8 cellular contexts compared by ENCODE assay signal in the genomic region with DNA sequence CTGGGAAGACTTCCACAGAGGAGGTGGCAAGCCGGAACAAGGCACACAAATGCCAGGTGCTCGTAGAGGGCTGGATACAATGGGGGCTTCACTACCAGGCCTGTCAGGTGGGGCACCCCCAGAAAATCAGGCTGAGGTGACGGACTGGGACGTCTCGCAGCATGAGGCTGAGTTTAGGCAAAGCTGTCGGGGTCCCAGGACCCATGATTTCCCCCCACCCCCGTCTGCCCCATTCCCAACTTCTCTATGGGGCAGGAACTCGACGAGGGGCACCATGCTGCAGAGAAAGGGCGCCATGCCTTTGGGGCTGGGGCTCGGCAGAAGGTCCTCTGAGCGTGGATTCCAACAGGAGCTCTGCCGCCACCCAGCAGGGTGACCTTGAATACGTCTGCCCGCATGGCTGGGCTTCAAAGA.
DNase-seq lines count a peak whose midpoint lies in the region; ATAC-seq and TF ChIP-seq lines count a peak whose summit lies in the region.

No MANE protein-coding gene starts in this region.

- H3K27me3 ChIP-seq in H7 (ENCODE audit: control insufficient read depth, insufficient read depth, low read length) (peaks cover 19% of the 10 kb centered on the region), foreskin keratinocyte (no peaks in the 10 kb centered on the region), skeletal muscle tissue (ENCODE audit: control insufficient read depth in 3 of 3, insufficient read depth in 3 of 3, low read length in 3 of 3) (no peaks in the 10 kb centered on the region)

- peaks cover 33% of the 10 kb centered on the region for H3K27me3 Mint-ChIP-seq in T-helper 17 cell

- peak overlapping the region; percentile 82 to 94 (median 82) for H3K9ac ChIP-seq in skeletal muscle tissue (ENCODE audit: low read depth in 1 of 3, low read length in 3 of 3)

- H3K36me3 Mint-ChIP-seq in T-helper 17 cell (ENCODE audit: low read depth), result peaks cover 4% of the 10 kb centered on the region

- H3K9me3 ChIP-seq in T-helper 17 cell (ENCODE audit: control insufficient read depth, low read length, poor library complexity, severe bottlenecking) (no peaks in the 10 kb centered on the region), skeletal muscle tissue (ENCODE audit: control insufficient read depth in 3 of 3, low read length in 3 of 3) (no peaks in the 10 kb centered on the region)

- peak overlapping the region; percentile 82 for H3K4me3 Mint-ChIP-seq in T-helper 17 cell

- DNase-seq in H7 (no peak), T-helper 17 cell (no peak), foreskin keratinocyte (no peak), GF-D8 (lab: John Stamatoyannopoulos, UW) (no peak), cerebellum (ENCODE audit: low spot score) (no peak), GM03348 (ENCODE audit: low spot score) (no peak)
- DNase-seq in activated CD4-positive, alpha-beta T cell treated with anti-CD3 and anti-CD28 coated beads, Interleukin-2, amount 50 U/mL, for 48 hours, result no peak

- H3K4me3 ChIP-seq in H7 (ENCODE audit: insufficient read depth, low read depth, low read length) (peak overlapping the region; percentile 46; the same call in 1 of the 2 replicates), skeletal muscle tissue (ENCODE audit: low read length in 3 of 3) (peak overlapping the region; percentile 64 to 77 (median 73))

- peaks cover 5% of the 10 kb centered on the region for H3K4me1 Mint-ChIP-seq in T-helper 17 cell

- H3K36me3 ChIP-seq in H7 (replicated peaks; ENCODE audit: control insufficient read depth, insufficient read depth, low read length), result no peaks in the 10 kb centered on the region
- H3K36me3 ChIP-seq in skeletal muscle tissue (ENCODE audit: control insufficient read depth in 3 of 3, insufficient read depth in 3 of 3, low read length in 3 of 3), result no peaks in the 10 kb centered on the region

- H3K27ac ChIP-seq in foreskin keratinocyte, result peak overlapping the region; percentile 92
- peak overlapping the region; percentile 96 for H3K27ac ChIP-seq in skeletal muscle tissue (ENCODE audit: low read depth, low read length)

- H3K4me1 ChIP-seq in foreskin keratinocyte, result peaks cover 11% of the 10 kb centered on the region
- H3K4me1 ChIP-seq in skeletal muscle tissue (ENCODE audit: control insufficient read depth in 3 of 3, insufficient read depth in 3 of 3, low read length in 3 of 3), result peaks cover 22 to 27% (median 26%) of the 10 kb centered on the region in 3 donors

- H3K27ac Mint-ChIP-seq in T-helper 17 cell, result peak overlapping the region; percentile 17

- TF ChIP-seq CTCF in foreskin keratinocyte (conservative IDR thresholded peaks at IDR 0.05), result no peak

- ATAC-seq in T-helper 17 cell, result no peak
- ATAC-seq in foreskin keratinocyte, result no peak
